15 cellular contexts compared by ENCODE assay signal in genomic region chr7:18289801-18290200, GRCh38.
DNase-seq lines count a peak whose midpoint lies in the region; ATAC-seq and TF ChIP-seq lines count a peak whose summit lies in the region.
"Had no signal": no experiment of that assay in that cellular context is flagged by ENCODE, and none has a peak within 500 bp of the region (broad histone marks: within the 10 kb centered on the region; RNA-seq: fewer than 3 reads in every experiment).

No MANE protein-coding gene starts in this region.

- no peaks in the 10 kb centered on the region for H3K27me3 Mint-ChIP-seq in memory B cell

- no peaks in the 10 kb centered on the region for H3K9me2 ChIP-seq in MM.1S (replicated peaks; ENCODE audit: insufficient read depth, low read length)

- no peaks in the 10 kb centered on the region for H3F3A ChIP-seq in MM.1S (ENCODE audit: insufficient read depth, low read length)

- no peak for TF ChIP-seq CTCF in MM.1S (IDR thresholded peaks at IDR 0.05; ENCODE audit: low read length)

- H3K4me1 Mint-ChIP-seq in memory B cell = peaks cover 39% of the 10 kb centered on the region

- H3K36me3 Mint-ChIP-seq in memory B cell = peaks cover 2% of the 10 kb centered on the region

- no peaks in the 10 kb centered on the region for H3K27me3 ChIP-seq in MM.1S (replicated peaks; ENCODE audit: insufficient read depth, low read length)
- H3K27me3 ChIP-seq: breast epithelium, hepatocyte, SJSA1 had no signal

- H3K4me3 Mint-ChIP-seq in memory B cell = peak overlapping the region; percentile 78

- no peaks in the 10 kb centered on the region for H3K9me3 ChIP-seq in MM.1S (replicated peaks; ENCODE audit: insufficient read depth, low read length)
- H3K9me3 ChIP-seq: breast epithelium, SJSA1 had no signal

- H3K27ac Mint-ChIP-seq in memory B cell = peak overlapping the region; percentile 58

- H3K9me3 Mint-ChIP-seq in memory B cell = no peaks in the 10 kb centered on the region

- no peaks in the 10 kb centered on the region for H4K20me1 ChIP-seq in MM.1S (ENCODE audit: insufficient read depth, low read length)

- H3K4me2 ChIP-seq in MM.1S (ENCODE audit: low read depth, low read length) = peak overlapping the region; percentile 16; the same call in 1 of the 2 replicates
- H3K4me2 ChIP-seq: hepatocyte had no signal

- H3K36me3 ChIP-seq in MM.1S (replicated peaks; ENCODE audit: insufficient read depth, low read length) = no peaks in the 10 kb centered on the region
- H3K36me3 ChIP-seq: breast epithelium, SJSA1 had no signal

- ATAC-seq in GM18511 (IDR thresholded peaks at IDR 0.05; ENCODE audit: unreplicated experiment) = peak; percentile 8
- ATAC-seq in GM21447 (IDR thresholded peaks at IDR 0.05; ENCODE audit: unreplicated experiment) = peak; percentile 15
- no peak for ATAC-seq in memory B cell (ENCODE audit: low read depth)
- ATAC-seq in HG03045 (IDR thresholded peaks at IDR 0.05; ENCODE audit: unreplicated experiment) = no peak

- no peak overlapping the region for H2AFZ ChIP-seq in MM.1S (ENCODE audit: low read length)
- H2AFZ ChIP-seq: hepatocyte, parathyroid adenoma had no signal

- no peaks in the 10 kb centered on the region; the same call in 1 of the 2 replicates for H3K4me1 ChIP-seq in MM.1S (ENCODE audit: low read length)
- H3K4me1 ChIP-seq: breast epithelium, parathyroid adenoma, SJSA1 had no signal

- H3K79me2 ChIP-seq in MM.1S (ENCODE audit: low read length) = no peaks in the 10 kb centered on the region
- H3K79me2 ChIP-seq: hepatocyte, parathyroid adenoma had no signal

- no peak overlapping the region for H3K9ac ChIP-seq in MM.1S (ENCODE audit: low read length)
- H3K9ac ChIP-seq: parathyroid adenoma had no signal

- H3K4me3 ChIP-seq in MM.1S (ENCODE audit: low read length) = no peak overlapping the region
- H3K4me3 ChIP-seq: hepatocyte, SJSA1 had no signal

- H3K27ac ChIP-seq in MM.1S (ENCODE audit: low read length) = no peak overlapping the region
- H3K27ac ChIP-seq: breast epithelium, hepatocyte, parathyroid adenoma, SJSA1 had no signal

- DNase-seq in MM.1S = no peak
- no peak for DNase-seq in memory B cell (ENCODE audit: low spot score in 2 of 2)
- no peak for DNase-seq in NCI-H2196 treated with DMSO at 0.1 percent for 48 hours (lab: John Stamatoyannopoulos, UW; ENCODE audit: unreplicated experiment)
- no peak for DNase-seq in NCI-H1417 treated with DMSO at 0.1 percent for 48 hours (lab: John Stamatoyannopoulos, UW)
- DNase-seq in activated CD8-positive, alpha-beta memory T cell treated with anti-CD3 and anti-CD28 coated beads for 24 hours = no peak
- DNase-seq: activated CD4-positive, CD25-positive, alpha-beta regulatory T cell treated with anti-CD3 and anti-CD28 coated beads, Interleukin-2, amount 50 U/mL, for 72 hours; NCI-H524 treated with DMSO at 0.1 percent for 48 hours; stimulated activated CD4-positive, alpha-beta T cell treated with anti-CD3 and anti-CD28 coated beads, Interleukin-4, amount 100 ng/mL, for 1 hour had no signal

Comparison
In these comparisons a context has a peak if more than half of its experiments do, and no peak if none do; other contexts are left out.
1. ATAC-seq: peak in GM18511 (single experiment) and GM21447 (single experiment); none in memory B cell (single experiment) and HG03045 (single experiment).